ENCODE assay signal across 13 cellular contexts in the genomic region with DNA sequence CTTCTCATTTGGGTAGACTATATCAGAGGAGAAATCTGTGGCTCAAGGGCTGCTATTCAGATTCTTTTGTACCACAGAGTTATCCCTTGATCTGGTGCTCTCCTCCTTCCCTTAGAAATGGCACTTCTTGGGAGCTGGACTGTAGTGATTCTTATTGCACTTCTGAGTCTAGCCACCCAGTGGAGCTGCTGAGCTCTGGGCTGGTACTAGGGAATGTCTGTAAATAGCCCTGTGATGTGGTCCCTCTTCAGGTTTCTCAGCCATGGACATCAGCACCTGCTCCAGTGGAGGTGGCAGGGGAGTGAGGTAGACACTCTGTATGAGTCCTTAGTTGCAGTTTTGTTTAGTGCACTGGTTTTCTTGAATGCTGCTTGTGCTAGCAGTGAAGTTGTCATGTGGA.
DNase-seq lines count a peak whose midpoint lies in the region; ATAC-seq and TF ChIP-seq lines count a peak whose summit lies in the region.
"Had no signal": no experiment of that assay in that cellular context is flagged by ENCODE, and none has a peak within 500 bp of the region (broad histone marks: within the 10 kb centered on the region; RNA-seq: fewer than 3 reads in every experiment).

No MANE protein-coding gene starts in this region.

- H3K4me3 ChIP-seq in DND-41 (ENCODE audit: low read depth in 1 of 2, low read length in 2 of 2) (no peak overlapping the region), HEK293 (ENCODE audit: low read depth, low read length) (no peak overlapping the region), PC-9 (no peak overlapping the region), iPS DF 6.9 (ENCODE audit: low read length) (no peak overlapping the region), colonic mucosa (no peak overlapping the region)

- H3K4me2 ChIP-seq in DND-41 (ENCODE audit: insufficient read depth, low read length): no peak overlapping the region
- H3K4me2 ChIP-seq in PC-9: no peak overlapping the region

- ATAC-seq in DND-41 (ENCODE audit: insufficient read depth, low read depth): peak; percentile 39; the same call in 1 of the 3 replicates
- ATAC-seq: Right ventricle myocardium inferior; stimulated activated effector memory CD8-positive, alpha-beta T cell treated with anti-CD3 and anti-CD28 coated beads, Interleukin-12 subunit alpha, Interleukin-12 subunit beta, amount 100 ng/mL, for 72 hours had no signal

- H3K79me2 ChIP-seq in DND-41 (ENCODE audit: insufficient read depth, low read length) (no peaks in the 10 kb centered on the region), PC-9 (ENCODE audit: low read depth) (no peaks in the 10 kb centered on the region)

- no TSS peak for BruUV-seq in PC-9 (replicated peaks; lab: Mats Ljungman, UMichigan)

- H3K4me1 ChIP-seq in DND-41 (ENCODE audit: insufficient read depth, low read length) (peaks cover 5% of the 10 kb centered on the region; the same call in 1 of the 2 replicates), HEK293 (ENCODE audit: control insufficient read depth, insufficient read depth, low read length) (no peaks in the 10 kb centered on the region), PC-9 (replicated peaks; ENCODE audit: insufficient read depth) (no peaks in the 10 kb centered on the region), iPS DF 6.9 (ENCODE audit: control insufficient read depth, insufficient read depth, low read length) (no peaks in the 10 kb centered on the region), colonic mucosa (no peaks in the 10 kb centered on the region)

- H3K27me3 ChIP-seq in DND-41 (ENCODE audit: insufficient read depth, low read length, poor library complexity) (no peaks in the 10 kb centered on the region), PC-9 (ENCODE audit: insufficient read depth, low read depth) (no peaks in the 10 kb centered on the region), iPS DF 6.9 (ENCODE audit: control insufficient read depth, insufficient read depth, low read length) (no peaks in the 10 kb centered on the region), colonic mucosa (no peaks in the 10 kb centered on the region)

- CTCF ChIA-PET in HEK293 (lab: Yijun Ruan, JAX): no interaction called here
- CTCF ChIA-PET in PC-9 (lab: Charles Lee): interaction anchor here (0.6 kb wide), 1 partner anchor 10 kb away, joined by 5 read pairs; no protein-coding TSS in a partner anchor

- no peaks in the 10 kb centered on the region for H3K36me3 ChIP-seq in DND-41 (ENCODE audit: insufficient read depth, low read length)
- no peaks in the 10 kb centered on the region for H3K36me3 ChIP-seq in HEK293 (ENCODE audit: control insufficient read depth in 2 of 2, insufficient read depth in 1 of 2, low read length in 2 of 2)
- H3K36me3 ChIP-seq in PC-9 (ENCODE audit: low read depth): no peaks in the 10 kb centered on the region
- no peaks in the 10 kb centered on the region for H3K36me3 ChIP-seq in iPS DF 6.9 (ENCODE audit: control insufficient read depth, insufficient read depth, low read length)
- H3K36me3 ChIP-seq in colonic mucosa: no peaks in the 10 kb centered on the region

- H3K9me3 ChIP-seq in DND-41 (ENCODE audit: insufficient read depth, low read length, severe bottlenecking) (peaks cover 4% of the 10 kb centered on the region), HEK293 (ENCODE audit: control insufficient read depth, insufficient read depth, low read depth, low read length) (no peaks in the 10 kb centered on the region), PC-9 (ENCODE audit: insufficient read depth, low read depth) (no peaks in the 10 kb centered on the region), iPS DF 6.9 (ENCODE audit: control insufficient read depth, insufficient read depth, low read length) (no peaks in the 10 kb centered on the region), colonic mucosa (no peaks in the 10 kb centered on the region)

- intact Hi-C loops in PC-9 (cut with micrococcal nuclease; ENCODE audit: unreplicated experiment): no loop called here
- intact Hi-C loops in colonic mucosa (cut with DNase I): no loop called here

- no peak overlapping the region for H3K27ac ChIP-seq in DND-41 (ENCODE audit: low read length)
- no peak overlapping the region for H3K27ac ChIP-seq in HEK293 (ENCODE audit: extremely low read depth, low read depth, low read length)
- H3K27ac ChIP-seq in PC-9: no peak overlapping the region
- H3K27ac ChIP-seq in iPS DF 6.9 (ENCODE audit: low read length): no peak overlapping the region
- H3K27ac ChIP-seq in colonic mucosa: no peak overlapping the region

- TF ChIP-seq CTCF in DND-41 (IDR thresholded peaks at IDR 0.05; ENCODE audit: borderline replicate concordance, extremely low read depth, low read length, poor library complexity, severe bottlenecking): peak; percentile 51
- TF ChIP-seq CTCF in HEK293 (tag by site-specific recombination; IDR thresholded peaks at IDR 0.05): no peak
- peak; percentile 50; the same call in 1 of the 2 replicates for TF ChIP-seq CTCF in PC-9 (conservative IDR thresholded peaks at IDR 0.05)
- no peak for TF ChIP-seq CTCF in colonic mucosa (IDR thresholded peaks at IDR 0.05)

- H3F3A ChIP-seq in PC-9 (ENCODE audit: insufficient read depth, low read depth): no peaks in the 10 kb centered on the region

- DNase-seq in DND-41 (peak; percentile 18), PC-9 (no peak), iPS DF 6.9 (ENCODE audit: low read depth, low spot score) (peak; percentile 25), HuH-7.5 (ENCODE audit: low spot score) (no peak), colonic mucosa (no peak), NCI-H1436 (lab: John Stamatoyannopoulos, UW) (no peak), kidney tubule cell (ENCODE audit: low spot score) (no peak)
- DNase-seq: activated CD4-positive, alpha-beta T cell treated with anti-CD3 and anti-CD28 coated beads, Interleukin-2, amount 10 ng/mL, durations not matched to agents 24 days and 14 days; activated naive CD4-positive, alpha-beta T cell treated with anti-CD3 and anti-CD28 coated beads for 36 hours; NCI-H1092 treated with DMSO at 0.1 percent for 48 hours had no signal

- 0 out of 2 replicates have a peak overlapping the region, but pooled peaks have one; percentile 56 for H2AFZ ChIP-seq in DND-41 (ENCODE audit: low read depth, low read length)
- no peak overlapping the region for H2AFZ ChIP-seq in PC-9

- POLR2A ChIA-PET in HEK293 (lab: Yijun Ruan, JAX) (no interaction called here), PC-9 (lab: Charles Lee; ENCODE audit: unreplicated experiment) (no interaction called here)

- no peaks in the 10 kb centered on the region for H3K9me2 ChIP-seq in PC-9 (ENCODE audit: insufficient read depth)

- H4K20me1 ChIP-seq in DND-41 (ENCODE audit: insufficient read depth, low read length) (no peaks in the 10 kb centered on the region), PC-9 (ENCODE audit: insufficient read depth) (no peaks in the 10 kb centered on the region)

- no peak overlapping the region for H3K9ac ChIP-seq in DND-41 (ENCODE audit: low read depth, low read length)
- H3K9ac ChIP-seq in colonic mucosa (ENCODE audit: low read depth in 2 of 2, low read length in 2 of 2): no peak overlapping the region

TF ChIP-seq in HEK293, 187 proteins besides CTCF, POLR2A, EP300 and RAD21:
- TF ChIP-seq BCL11A (tag by site-specific recombination; IDR thresholded peaks at IDR 0.05; ENCODE audit: low read depth) (no peak), ZNF654 (tag by site-specific recombination; IDR thresholded peaks at IDR 0.05; ENCODE audit: low read depth) (peak; percentile 7; the same call in 1 of the 2 replicates), SP7 (tag by site-specific recombination; IDR thresholded peaks at IDR 0.05) (no peak)

Comparison
In these comparisons a context has a peak if more than half of its experiments do, and no peak if none do; other contexts are left out.
1. DNase-seq: peak in DND-41 (single experiment) and iPS DF 6.9 (single experiment); none in PC-9 (0 of 2), HuH-7.5 (single experiment), colonic mucosa (single experiment), NCI-H1436 (single experiment) and kidney tubule cell (single experiment).
2. CTCF ChIP-seq: peak in DND-41 (single experiment) and PC-9 (single experiment); none in HEK293 (single experiment) and colonic mucosa (single experiment).